In genomic region chr6:168623736-168624135, GRCh38 we compare ENCODE assay signal across 17 cellular contexts.
DNase-seq lines count a peak whose midpoint lies in the region; TF ChIP-seq lines count a peak whose summit lies in the region.
"Had no signal": no experiment of that assay in that cellular context is flagged by ENCODE, and none has a peak within 500 bp of the region (broad histone marks: within the 10 kb centered on the region; RNA-seq: fewer than 3 reads in every experiment).

No MANE protein-coding gene starts in this region.

- TF ChIP-seq CTCF in VCaP (conservative IDR thresholded peaks at IDR 0.05) = no peak

- no peak overlapping the region for H3K4me2 ChIP-seq in trophoblast cell (ENCODE audit: low read length)
- H3K4me2 ChIP-seq: BLaER1 had no signal

- peaks cover 2% of the 10 kb centered on the region for H3K9me3 ChIP-seq in trophoblast cell (ENCODE audit: insufficient read depth, low read depth, low read length)

- no peak overlapping the region for H2AFZ ChIP-seq in trophoblast cell (ENCODE audit: insufficient read depth, low read length, poor library complexity)

- H3K4me1 ChIP-seq in trophoblast cell (ENCODE audit: control insufficient read depth in 1 of 2, insufficient read depth in 2 of 2, low read length in 2 of 2) = peaks cover 18 to 22% of the 10 kb centered on the region in 2 experiments

- H3K79me2 ChIP-seq in trophoblast cell (ENCODE audit: control insufficient read depth, insufficient read depth, low read length, poor library complexity) = peaks cover 5% of the 10 kb centered on the region

- no peak overlapping the region for H3K14ac ChIP-seq in trophoblast cell (ENCODE audit: low read length)

- no peak overlapping the region for H2BK5ac ChIP-seq in trophoblast cell (ENCODE audit: low read depth, low read length, poor library complexity)

- H4K8ac ChIP-seq in trophoblast cell (ENCODE audit: low read depth, low read length) = no peak overlapping the region

- H3K79me1 ChIP-seq in trophoblast cell (ENCODE audit: low read length) = peaks cover 18% of the 10 kb centered on the region

- no peaks in the 10 kb centered on the region for H3K27me3 ChIP-seq in trophoblast cell (ENCODE audit: insufficient read depth, low read length)
- H3K27me3 ChIP-seq: BLaER1 had no signal

- H3K9ac ChIP-seq in trophoblast cell (ENCODE audit: low read length) = no peak overlapping the region
- H3K9ac ChIP-seq: BLaER1 had no signal

- no peak overlapping the region for H3K4ac ChIP-seq in trophoblast cell (ENCODE audit: low read depth, low read length)

- H3K18ac ChIP-seq in trophoblast cell (ENCODE audit: low read length) = no peak overlapping the region

- WGBS in trophoblast cell (ENCODE audit: extremely low coverage, insufficient coverage, insufficient read length) = no CpG with 5 or more reads among the region's 13 CpGs

- no peak overlapping the region for H4K12ac ChIP-seq in trophoblast cell (ENCODE audit: low read depth, low read length)

- 0 out of 2 replicates have a peak overlapping the region, but pooled peaks have one; percentile 3 for H3K27ac ChIP-seq in VCaP
- H3K27ac ChIP-seq in trophoblast cell (ENCODE audit: low read depth, low read length) = no peak overlapping the region
- H3K27ac ChIP-seq: BLaER1, HL-60 had no signal

- H2AK5ac ChIP-seq in trophoblast cell (ENCODE audit: low read length) = peak overlapping the region; percentile 2

- H2BK12ac ChIP-seq in trophoblast cell (ENCODE audit: low read length) = peak overlapping the region; percentile 9

- H3K4me3 ChIP-seq in trophoblast cell (ENCODE audit: low read depth, low read length) = no peak overlapping the region
- H3K4me3 ChIP-seq: BLaER1, K562 had no signal

- peak overlapping the region; percentile 30 for H4K91ac ChIP-seq in trophoblast cell (ENCODE audit: low read depth, low read length)

- H2BK120ac ChIP-seq in trophoblast cell (ENCODE audit: insufficient read depth, low read length, poor library complexity) = no peak overlapping the region

- no peak overlapping the region for H3K23ac ChIP-seq in trophoblast cell (ENCODE audit: low read length)

- no peaks in the 10 kb centered on the region for H3K36me3 ChIP-seq in trophoblast cell (ENCODE audit: control insufficient read depth in 1 of 2, insufficient read depth in 2 of 2, low read length in 2 of 2)
- H3K36me3 ChIP-seq: BLaER1 had no signal

- DNase-seq in NCI-H510A treated with DMSO at 0.1 percent for 48 hours (lab: John Stamatoyannopoulos, UW) = peak; percentile 15
- no peak for DNase-seq in NCI-H510A (lab: John Stamatoyannopoulos, UW)
- no peak for DNase-seq in trophoblast cell
- DNase-seq in medulla oblongata (ENCODE audit: extremely low spot score) = no peak
- no peak for DNase-seq in NCI-H1694 (lab: John Stamatoyannopoulos, UW)
- no peak for DNase-seq in stimulated activated CD8-positive, alpha-beta memory T cell treated with anti-CD3 and anti-CD28 coated beads, Interleukin-4, amount 100 ng/mL, for 48 hours
- DNase-seq: 8988T; AML-193; Calu3; CD8-positive, alpha-beta memory T cell; DMS 273 treated with DMSO at 0.1 percent for 48 hours; DMS79 treated with DMSO at 0.1 percent for 48 hours; EL had no signal
